Comparison of ENCODE assay signal across 8 cellular contexts in genomic region chr4:7876096-7876993, GRCh38.
DNase-seq lines count a peak whose midpoint lies in the region; ATAC-seq and TF ChIP-seq lines count a peak whose summit lies in the region.

No MANE protein-coding gene starts in this region.

- H3K18ac ChIP-seq in trophoblast cell (ENCODE audit: low read length) = no peak overlapping the region

- H3K36me3 ChIP-seq in H7 (replicated peaks; ENCODE audit: control insufficient read depth, insufficient read depth, low read length) = peaks cover 1% of the 10 kb centered on the region; the same call in 1 of the 2 replicates
- H3K36me3 ChIP-seq in trophoblast cell (ENCODE audit: control insufficient read depth in 1 of 2, insufficient read depth in 2 of 2, low read length in 2 of 2) = peaks cover 2% of the 10 kb centered on the region in 2 experiments

- CTCF ChIA-PET in WTC11 (lab: Charles Lee) = interaction anchor here (0.5 to 3.7 kb wide), 23 partner anchors 9 to 169 kb away, joined by 3 to 29 read pairs (median 5); partner anchors contain the start of gene AFAP1

- no peak for TF ChIP-seq CTCF in WTC11 (IDR thresholded peaks at IDR 0.05)
- TF ChIP-seq CTCF in epithelial cell of proximal tubule (conservative IDR thresholded peaks at IDR 0.05; ENCODE audit: low read depth, low read length) = peak; percentile 44

- no peaks in the 10 kb centered on the region for H3K79me1 ChIP-seq in trophoblast cell (ENCODE audit: low read length)

- H3K4ac ChIP-seq in trophoblast cell (ENCODE audit: low read depth, low read length) = peak overlapping the region; percentile 25

- no peak overlapping the region for H2BK12ac ChIP-seq in trophoblast cell (ENCODE audit: low read length)

- no peak overlapping the region for H4K8ac ChIP-seq in trophoblast cell (ENCODE audit: low read depth, low read length)

- H3K27me3 Mint-ChIP-seq in WTC11 (ENCODE audit: low read depth) (no peaks in the 10 kb centered on the region), immature natural killer cell (ENCODE audit: low read depth in 3 of 3) (peaks cover 5 to 6% (median 6%) of the 10 kb centered on the region in 3 donors)

- no peak overlapping the region for H2BK120ac ChIP-seq in trophoblast cell (ENCODE audit: insufficient read depth, low read length, poor library complexity)

- H4K12ac ChIP-seq in trophoblast cell (ENCODE audit: low read depth, low read length) = no peak overlapping the region

- peak overlapping the region; percentile 2 for H3K27ac ChIP-seq in trophoblast cell (ENCODE audit: low read depth, low read length)

- peak overlapping the region; percentile 15 for H3K4me2 ChIP-seq in trophoblast cell (ENCODE audit: low read length)

- DNase-seq in H7 (peak; percentile 72), WTC11 (ENCODE audit: low spot score) (peak; percentile 54), epithelial cell of proximal tubule (ENCODE audit: low read depth) (no peak), trophoblast cell (peak; percentile 39 to 67), NCI-H128 (lab: John Stamatoyannopoulos, UW; ENCODE audit: unreplicated experiment) (no peak), immature natural killer cell (no peak), NCI-H345 treated with DMSO at 0.1 percent for 48 hours (lab: John Stamatoyannopoulos, UW; ENCODE audit: unreplicated experiment) (no peak)

- H3K27me3 ChIP-seq in H7 (ENCODE audit: control insufficient read depth, insufficient read depth, low read length) = no peaks in the 10 kb centered on the region
- H3K27me3 ChIP-seq in trophoblast cell (ENCODE audit: insufficient read depth, low read length) = no peaks in the 10 kb centered on the region

- H3K36me3 Mint-ChIP-seq in WTC11 (peaks cover 27% of the 10 kb centered on the region), immature natural killer cell (peaks cover 0 to 3% (median 0%) of the 10 kb centered on the region in 3 donors)

- ATAC-seq in WTC11 (peak; percentile 98), HG02571 (IDR thresholded peaks at IDR 0.05; ENCODE audit: unreplicated experiment) (no peak)

- no peak overlapping the region for H2AK5ac ChIP-seq in trophoblast cell (ENCODE audit: low read length)

- H2BK5ac ChIP-seq in trophoblast cell (ENCODE audit: low read depth, low read length, poor library complexity) = no peak overlapping the region

- H3K9ac ChIP-seq in trophoblast cell (ENCODE audit: low read length) = no peak overlapping the region

- H3K4me3 ChIP-seq in H7 (ENCODE audit: insufficient read depth, low read depth, low read length) (no peak overlapping the region), epithelial cell of proximal tubule (ENCODE audit: low read depth, low read length) (no peak overlapping the region), trophoblast cell (ENCODE audit: low read depth, low read length) (no peak overlapping the region)

- H3K4me1 ChIP-seq in trophoblast cell (ENCODE audit: control insufficient read depth in 1 of 2, insufficient read depth in 2 of 2, low read length in 2 of 2) = peaks cover 8 to 17% of the 10 kb centered on the region in 2 experiments

- H3K79me2 ChIP-seq in trophoblast cell (ENCODE audit: control insufficient read depth, insufficient read depth, low read length, poor library complexity) = peaks cover 4% of the 10 kb centered on the region

- H3K4me3 Mint-ChIP-seq in WTC11 = no peak overlapping the region
- peak overlapping the region in 2 of 5 donors; percentile 27 to 36 for H3K4me3 Mint-ChIP-seq in immature natural killer cell

- H3K9me3 ChIP-seq in trophoblast cell (ENCODE audit: insufficient read depth, low read depth, low read length) = peaks cover 2% of the 10 kb centered on the region

- peaks cover 20% of the 10 kb centered on the region for H3K9me3 Mint-ChIP-seq in WTC11
- no peaks in the 10 kb centered on the region for H3K9me3 Mint-ChIP-seq in immature natural killer cell

- H3K14ac ChIP-seq in trophoblast cell (ENCODE audit: low read length) = no peak overlapping the region

- POLR2A ChIA-PET in WTC11 (lab: Charles Lee) = interaction anchor here (0.5 kb wide), 1 partner anchor 74 kb away, joined by 3 read pairs; no protein-coding TSS in a partner anchor

- H2AFZ ChIP-seq in trophoblast cell (ENCODE audit: insufficient read depth, low read length, poor library complexity) = no peak overlapping the region

- H3K4me1 Mint-ChIP-seq in WTC11 = peaks cover 54% of the 10 kb centered on the region
- H3K4me1 Mint-ChIP-seq in immature natural killer cell = peaks cover 11 to 13% of the 10 kb centered on the region in 2 donors

- H3K27ac Mint-ChIP-seq in WTC11 (peak overlapping the region; percentile 38), immature natural killer cell (no peak overlapping the region)

- H3K23ac ChIP-seq in trophoblast cell (ENCODE audit: low read length) = no peak overlapping the region

- no CpG with 5 or more reads among the region's 17 CpGs for WGBS in trophoblast cell (ENCODE audit: extremely low coverage, insufficient coverage, insufficient read length)

- H4K91ac ChIP-seq in trophoblast cell (ENCODE audit: low read depth, low read length) = no peak overlapping the region

TF ChIP-seq in WTC11, 78 proteins besides CTCF, POLR2A, EP300 and RAD21:
- no peak for TF ChIP-seq ERG (CRISPR knock-in tag; IDR thresholded peaks at IDR 0.05)
- no peak for TF ChIP-seq FOXJ3 (CRISPR knock-in tag; IDR thresholded peaks at IDR 0.05; ENCODE audit: borderline replicate concordance)
- TF ChIP-seq OVOL2 (CRISPR knock-in tag; IDR thresholded peaks at IDR 0.05; ENCODE audit: borderline replicate concordance) = no peak
- no peak for TF ChIP-seq SOX15 (CRISPR knock-in tag; IDR thresholded peaks at IDR 0.05)
- no peak for TF ChIP-seq ESRRA (CRISPR knock-in tag; IDR thresholded peaks at IDR 0.05; ENCODE audit: borderline replicate concordance)
- no peak for TF ChIP-seq FOXP4 (CRISPR knock-in tag; IDR thresholded peaks at IDR 0.05)
- no peak for TF ChIP-seq GTF2I (CRISPR knock-in tag; conservative IDR thresholded peaks at IDR 0.05)
- no peak for TF ChIP-seq TEAD1 (CRISPR knock-in tag; IDR thresholded peaks at IDR 0.05)

Comparison
In these comparisons a context has a peak if more than half of its experiments do, and no peak if none do; other contexts are left out.
1. DNase-seq: peak in H7 (single experiment), WTC11 (single experiment) and trophoblast cell (2 of 2); none in epithelial cell of proximal tubule (single experiment), NCI-H128 (single experiment), immature natural killer cell (0 of 3) and NCI-H345 treated with DMSO at 0.1 percent for 48 hours (single experiment).